1 cellular context compared by ENCODE assay signal in genomic region chr20:17529586-17529985, GRCh38.
TF ChIP-seq lines count a peak whose summit lies in the region.

No MANE protein-coding gene starts in this region.

TF ChIP-seq in H1, 55 proteins besides CTCF, POLR2A, EP300 and RAD21:
- no peak for TF ChIP-seq YY1 (IDR thresholded peaks at IDR 0.05; ENCODE audit: low read depth, low read length)
- TF ChIP-seq CHD1 (IDR thresholded peaks at IDR 0.05; ENCODE audit: low read depth, low read length) = no peak
- no peak for TF ChIP-seq SIRT6 (IDR thresholded peaks at IDR 0.05; ENCODE audit: low read length)
- no peak for TF ChIP-seq KDM1A (IDR thresholded peaks at IDR 0.05; ENCODE audit: borderline replicate concordance, low read length)
